Comparison of ENCODE assay signal across 12 cellular contexts in genomic region chr2:101983928-101984327, GRCh38. TPM values are rescaled to one million over a fixed set of nuclear protein-coding genes. Genes with fewer than 3 reads are reported as not detected.
A peak's percentile ranks its signal among the peaks of the same experiment; 100 is the strongest.
DNase-seq lines count a peak whose midpoint lies in the region; ATAC-seq and TF ChIP-seq lines count a peak whose summit lies in the region.
"Had no signal": no experiment of that assay in that cellular context is flagged by ENCODE, and none has a peak within 500 bp of the region (broad histone marks: within the 10 kb centered on the region; RNA-seq: fewer than 3 reads in every experiment).

No MANE protein-coding gene starts in this region.

- TF ChIP-seq CTCF in GM10266 (IDR thresholded peaks at IDR 0.05; ENCODE audit: control insufficient read depth, insufficient read depth, low read depth, missing control alignments) (peak; percentile 10), Peyer's patch (IDR thresholded peaks at IDR 0.05) (peak in 4 of 6 experiments; percentile 13 to 30 (median 20)), fibroblast of pulmonary artery (IDR thresholded peaks at IDR 0.05; ENCODE audit: low read length, missing control alignments) (peak; percentile 65), smooth muscle cell (IDR thresholded peaks at IDR 0.05; ENCODE audit: borderline replicate concordance, insufficient read depth, poor library complexity, severe bottlenecking) (peak; percentile 13)

- no peaks in the 10 kb centered on the region for H3K79me2 ChIP-seq in smooth muscle cell (ENCODE audit: low read depth)

- H3K9me3 ChIP-seq in Peyer's patch (no peaks in the 10 kb centered on the region), smooth muscle cell (replicated peaks; ENCODE audit: low read depth) (no peaks in the 10 kb centered on the region)

- DNase-seq in GM10266 (ENCODE audit: extremely low spot score), result no peak
- no peak for DNase-seq in Peyer's patch
- DNase-seq in fibroblast of pulmonary artery (ENCODE audit: low read depth), result peak; percentile 48
- DNase-seq in smooth muscle cell (lab: John Stamatoyannopoulos, UW; ENCODE audit: unreplicated experiment), result no peak
- no peak for DNase-seq in NCI-H2171 (lab: John Stamatoyannopoulos, UW)
- no peak for DNase-seq in left colon
- DNase-seq: activated naive CD8-positive, alpha-beta T cell treated with anti-CD3 and anti-CD28 coated beads for 36 hours; NCI-H1694; right cardiac atrium; stimulated activated naive CD8-positive, alpha-beta T cell treated with anti-CD3 and anti-CD28 coated beads, Interleukin-15, amount 100 ng/mL, for 72 hours; T1000 had no signal

- H4K20me1 ChIP-seq in smooth muscle cell (ENCODE audit: low read depth), result no peaks in the 10 kb centered on the region

- H2AFZ ChIP-seq in smooth muscle cell (ENCODE audit: low read depth), result no peak overlapping the region

- ATAC-seq in GM18858 (IDR thresholded peaks at IDR 0.05; ENCODE audit: unreplicated experiment) (no peak), left colon (no peak)
- ATAC-seq: stimulated activated naive CD8-positive, alpha-beta T cell treated with anti-CD3 and anti-CD28 coated beads, Interleukin-15, amount 100 ng/mL, for 72 hours had no signal

- H3K27ac ChIP-seq in Peyer's patch (no peak overlapping the region), smooth muscle cell (ENCODE audit: low read depth) (no peak overlapping the region)

- H3F3A ChIP-seq in smooth muscle cell (ENCODE audit: low read depth), result no peaks in the 10 kb centered on the region

- intact Hi-C loops in left colon (cut with DNase I, micrococcal nuclease), result no loop called here

- WGBS in smooth muscle cell (ENCODE audit: low lambda C conversion rate), result 73% methylated on average over 2 of the region's 2 CpGs

- H3K36me3 ChIP-seq in Peyer's patch (no peaks in the 10 kb centered on the region), smooth muscle cell (ENCODE audit: low read depth) (no peaks in the 10 kb centered on the region)

- no peaks in the 10 kb centered on the region for H3K27me3 ChIP-seq in Peyer's patch
- H3K27me3 ChIP-seq in smooth muscle cell (ENCODE audit: low read depth), result no peaks in the 10 kb centered on the region

- H3K4me1 ChIP-seq in Peyer's patch (no peaks in the 10 kb centered on the region), smooth muscle cell (ENCODE audit: low read depth) (no peaks in the 10 kb centered on the region)

- no peak for TF ChIP-seq POLR2A in Peyer's patch (IDR thresholded peaks at IDR 0.05)

- H3K4me2 ChIP-seq in smooth muscle cell, result no peak overlapping the region

- H3K9ac ChIP-seq in smooth muscle cell (ENCODE audit: low read depth), result no peak overlapping the region

- H3K4me3 ChIP-seq in Peyer's patch (no peak overlapping the region), fibroblast of pulmonary artery (replicated peaks; ENCODE audit: low read depth, low read length) (no peak overlapping the region), smooth muscle cell (no peak overlapping the region)

RNA-seq across cellular contexts. Expression of gene IL1R2, which starts 7.8 kb away (rescaled TPM):
- total RNA-seq in Peyer's patch (10 to 100 TPM in 2 of 4 donors, 1 to 10 TPM in 2; 2.3 to 18.2 (median 7.0) TPM), smooth muscle cell (0.90 and 4.2 TPM in 2 replicates), left colon (10 to 100 TPM; 77.7 to 81.1 TPM)
- 0.42 and 0.78 TPM in 2 replicates for polyA plus RNA-seq in smooth muscle cell

Comparison
In these comparisons a context has a peak if more than half of its experiments do, and no peak if none do; other contexts are left out.
1. CTCF ChIP-seq: peak in every context shown above with its lines; median percentile 65 in fibroblast of pulmonary artery; 20 in Peyer's patch; 13 in smooth muscle cell; 10 in GM10266.
2. RNA of gene IL1R2, which starts 7.8 kb away (total RNA-seq): 77.7 to 81.1 TPM in left colon; 2.3 to 18.2 TPM in Peyer's patch and 0.90 to 4.2 TPM in smooth muscle cell; every median in the first group is over 4 times any median in the second.